ENCODE assay signal across 24 cellular contexts in genomic region chr12:42648061-42648460, GRCh38. TPM values are rescaled to one million over a fixed set of nuclear protein-coding genes. Genes with fewer than 3 reads are reported as not detected.
"Had no signal": no experiment of that assay in that cellular context is flagged by ENCODE, and none has a peak within 500 bp of the region (broad histone marks: within the 10 kb centered on the region; RNA-seq: fewer than 3 reads in every experiment).

No MANE protein-coding gene starts in this region.

- H3K27me3 ChIP-seq: hepatocyte, pancreas, spleen, suprapubic skin, tibial artery, vagina had no signal

- ATAC-seq: mucosa of descending colon; naive thymus-derived CD4-positive, alpha-beta T cell; natural killer cell treated with Interleukin-12 subunit alpha and Interleukin-12 subunit beta and Interleukin-15 and Interleukin-18, amount 100 ng/mL, for 72 hours; pancreas; right cardiac atrium; sciatic nerve; stimulated activated effector memory CD8-positive, alpha-beta T cell treated with anti-CD3 and anti-CD28 coated beads, Interleukin-12 subunit alpha, Interleukin-12 subunit beta, amount 100 ng/mL, for 72 hours had no signal

- DNase-seq: islet precursor cell; left ventricle myocardium inferior; mesendoderm; mucosa of descending colon; naive thymus-derived CD4-positive, alpha-beta T cell; pancreas; posterior cingulate gyrus; retina; right cardiac atrium; small intestine; spleen; stimulated activated CD4-positive, alpha-beta T cell treated with anti-CD3 and anti-CD28 coated beads, Interleukin-4, amount 100 ng/mL, for 24 hours; stimulated activated naive CD4-positive, alpha-beta T cell; tibial artery; trophoblast cell had no signal

- H3K4me1 ChIP-seq: left ventricle myocardium inferior, pancreas, prostate gland, spleen, suprapubic skin, tibial artery, vagina had no signal

- H3K9me3 ChIP-seq: mucosa of descending colon, pancreas, prostate gland, spleen, suprapubic skin, thoracic aorta, tibial artery, vagina had no signal

- H3K27ac ChIP-seq: hepatocyte, left ventricle myocardium inferior, pancreas, prostate gland, spleen, suprapubic skin, thoracic aorta, tibial artery, vagina had no signal

- H3K4me3 ChIP-seq: hepatocyte, left ventricle myocardium inferior, lung, mucosa of descending colon, pancreas, prostate gland, spleen, suprapubic skin, thoracic aorta, tibial artery, vagina had no signal

- H3K36me3 ChIP-seq: left ventricle myocardium inferior, pancreas, prostate gland, spleen, suprapubic skin, thoracic aorta, tibial artery, vagina had no signal

- H2AFZ ChIP-seq: hepatocyte had no signal

- H3K79me2 ChIP-seq: hepatocyte had no signal

- H3K4me2 ChIP-seq: hepatocyte had no signal

RNA-seq across cellular contexts. Expression of gene PRICKLE1, which starts 58.5 kb away (rescaled TPM):
- total RNA-seq: natural killer cell treated with Interleukin-12 subunit alpha and Interleukin-12 subunit beta and Interleukin-15 and Interleukin-18, amount 100 ng/mL, for 72 hours had no signal
